In the genomic region with DNA sequence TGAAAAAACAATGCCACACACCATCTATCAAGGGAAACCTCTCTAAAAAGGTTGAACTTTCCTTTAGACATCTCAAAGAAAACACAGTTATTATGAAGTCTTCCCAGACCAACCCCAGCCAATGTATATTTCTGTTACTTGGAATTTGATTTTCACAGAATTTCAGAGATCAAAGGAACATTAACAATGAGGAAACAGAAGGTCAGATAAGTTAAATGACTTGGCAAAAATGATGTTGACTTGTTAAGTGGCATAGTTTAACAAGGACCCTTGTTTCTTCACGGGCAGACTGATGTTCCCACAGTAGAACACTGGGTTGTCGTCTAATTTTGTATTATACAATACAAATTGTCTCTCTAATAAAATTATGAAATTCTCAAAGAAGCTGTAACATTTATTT, we compare ENCODE assay signal across 32 cellular contexts.
"Had no signal": no experiment of that assay in that cellular context is flagged by ENCODE, and none has a peak within 500 bp of the region (broad histone marks: within the 10 kb centered on the region; RNA-seq: fewer than 3 reads in every experiment).

No MANE protein-coding gene starts in this region.

- ATAC-seq: effector memory CD8-positive, alpha-beta T cell; esophagus mucosa; left colon; psoas muscle; stimulated activated naive B cell treated with anti-CD40 and anti-IgM and Interleukin-4, amounts not matched to agents 10 μg/mL and 1 μg/mL and 100 μg/mL, for 72 hours; upper lobe of right lung had no signal

- H3K9me3 ChIP-seq: adrenal gland, psoas muscle, tibial artery, upper lobe of right lung had no signal

- H3K79me2 ChIP-seq: parathyroid adenoma had no signal

- H3K4me3 ChIP-seq: adrenal gland, ascending aorta, cardiac muscle cell, coronary artery, dorsolateral prefrontal cortex, neural progenitor cell, psoas muscle, stomach, tibial artery, upper lobe of right lung had no signal

- H3K27ac Mint-ChIP-seq: activated CD4-positive, alpha-beta T cell treated with anti-CD3 and anti-CD28 coated beads, Interleukin-2, amount 10 ng/mL, durations not matched to agents 7 days and 5 days; activated naive CD4-positive, alpha-beta T cell treated with anti-CD3 and anti-CD28 coated beads for 36 hours; activated naive CD8-positive, alpha-beta T cell treated with anti-CD3 and anti-CD28 coated beads for 36 hours; effector memory CD8-positive, alpha-beta T cell; immature natural killer cell; mesothelial cell of epicardium; neural progenitor cell; stimulated activated naive B cell treated with anti-CD40 and anti-IgM and Interleukin-4, amounts not matched to agents 10 μg/mL and 1 μg/mL and 100 μg/mL, for 72 hours had no signal

- DNase-seq: activated CD4-positive, alpha-beta T cell treated with anti-CD3 and anti-CD28 coated beads, Interleukin-2, amount 10 ng/mL, durations not matched to agents 7 days and 5 days; activated CD4-positive, CD25-positive, alpha-beta regulatory T cell treated with anti-CD3 and anti-CD28 coated beads, Interleukin-2, amount 50 U/mL, for 72 hours; activated effector memory CD4-positive, alpha-beta T cell treated with anti-CD3 and anti-CD28 coated beads, Interleukin-2, amount 50 U/mL, for 16 hours; activated naive CD4-positive, alpha-beta T cell treated with anti-CD3 and anti-CD28 coated beads for 36 hours; activated naive CD8-positive, alpha-beta T cell treated with anti-CD3 and anti-CD28 coated beads for 36 hours; adrenal gland; dorsolateral prefrontal cortex; effector memory CD8-positive, alpha-beta T cell; foreskin fibroblast; head of caudate nucleus; hypothalamus; immature natural killer cell; kidney; left colon; naive B cell; occipital lobe; psoas muscle; stimulated activated CD4-positive, alpha-beta T cell treated with anti-CD3 and anti-CD28 coated beads, Interleukin-15, amount 100 ng/mL, for 24 hours; stimulated activated CD4-positive, alpha-beta T cell treated with anti-CD3 and anti-CD28 coated beads, Interleukin-2, amount 100 ng/mL, for 24 hours; stimulated activated naive B cell treated with anti-CD40 and anti-IgM and Interleukin-4, amounts not matched to agents 10 μg/mL and 1 μg/mL and 100 μg/mL, for 72 hours; stomach; T-helper 1 cell; tibial artery; upper lobe of right lung had no signal

- H3K4me2 ChIP-seq: neural progenitor cell had no signal

- H3K4me1 Mint-ChIP-seq: brain, neural progenitor cell had no signal

- H3K27me3 Mint-ChIP-seq: activated CD4-positive, alpha-beta T cell treated with anti-CD3 and anti-CD28 coated beads, Interleukin-2, amount 10 ng/mL, durations not matched to agents 7 days and 5 days; activated naive CD8-positive, alpha-beta T cell treated with anti-CD3 and anti-CD28 coated beads for 36 hours; brain; effector memory CD8-positive, alpha-beta T cell; naive B cell; stimulated activated naive B cell treated with anti-CD40 and anti-IgM and Interleukin-4, amounts not matched to agents 10 μg/mL and 1 μg/mL and 100 μg/mL, for 72 hours had no signal

- H3K9me3 Mint-ChIP-seq: immature natural killer cell had no signal

- H3K9ac ChIP-seq: neural progenitor cell, parathyroid adenoma had no signal

- H2AFZ ChIP-seq: neural progenitor cell, parathyroid adenoma had no signal

- H3K4me1 ChIP-seq: ascending aorta, neural progenitor cell, parathyroid adenoma, psoas muscle, stomach, tibial artery, upper lobe of right lung had no signal

- H3K36me3 ChIP-seq: adrenal gland, cardiac muscle cell, neural progenitor cell, upper lobe of right lung had no signal

- H3K27me3 ChIP-seq: adrenal gland, ascending aorta, cardiac muscle cell, dorsolateral prefrontal cortex, neural progenitor cell, stomach, tibial artery, upper lobe of right lung had no signal

- H3K27ac ChIP-seq: adrenal gland, ascending aorta, cardiac muscle cell, coronary artery, dorsolateral prefrontal cortex, neural progenitor cell, parathyroid adenoma, psoas muscle, stomach, tibial artery, upper lobe of right lung had no signal

- H3K4me3 Mint-ChIP-seq: activated CD4-positive, alpha-beta T cell treated with anti-CD3 and anti-CD28 coated beads, Interleukin-2, amount 10 ng/mL, durations not matched to agents 7 days and 5 days; activated naive CD4-positive, alpha-beta T cell treated with anti-CD3 and anti-CD28 coated beads for 36 hours; activated naive CD8-positive, alpha-beta T cell treated with anti-CD3 and anti-CD28 coated beads for 36 hours; brain; effector memory CD8-positive, alpha-beta T cell; immature natural killer cell; mesothelial cell of epicardium; naive B cell; neural progenitor cell; stimulated activated naive B cell treated with anti-CD40 and anti-IgM and Interleukin-4, amounts not matched to agents 10 μg/mL and 1 μg/mL and 100 μg/mL, for 72 hours had no signal
